ENCODE assay signal across 1 cellular context in the genomic region with DNA sequence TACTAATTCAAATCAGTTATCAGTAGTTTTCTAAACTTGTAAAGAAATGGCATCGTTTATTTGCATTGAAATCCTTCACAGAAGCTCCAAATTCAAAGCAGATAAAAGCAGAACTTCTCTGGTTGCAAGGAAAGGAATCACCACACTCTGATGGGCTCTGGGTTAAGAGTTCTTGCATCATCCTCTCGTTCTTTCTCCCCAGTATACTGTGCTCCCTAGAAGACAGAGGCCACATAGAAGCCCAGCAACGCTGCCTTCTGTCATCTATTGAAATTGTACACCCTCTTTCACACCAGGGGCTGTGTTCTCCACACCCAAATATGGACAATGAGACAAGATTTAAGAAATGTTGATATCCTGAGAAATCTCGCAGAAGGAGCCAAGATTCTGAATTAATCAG.
TF ChIP-seq lines count a peak whose summit lies in the region.

No MANE protein-coding gene starts in this region.

TF ChIP-seq in GM23338, 12 proteins besides CTCF, POLR2A, EP300 and RAD21 (continued from another document):
- TF ChIP-seq, protein P1, sequence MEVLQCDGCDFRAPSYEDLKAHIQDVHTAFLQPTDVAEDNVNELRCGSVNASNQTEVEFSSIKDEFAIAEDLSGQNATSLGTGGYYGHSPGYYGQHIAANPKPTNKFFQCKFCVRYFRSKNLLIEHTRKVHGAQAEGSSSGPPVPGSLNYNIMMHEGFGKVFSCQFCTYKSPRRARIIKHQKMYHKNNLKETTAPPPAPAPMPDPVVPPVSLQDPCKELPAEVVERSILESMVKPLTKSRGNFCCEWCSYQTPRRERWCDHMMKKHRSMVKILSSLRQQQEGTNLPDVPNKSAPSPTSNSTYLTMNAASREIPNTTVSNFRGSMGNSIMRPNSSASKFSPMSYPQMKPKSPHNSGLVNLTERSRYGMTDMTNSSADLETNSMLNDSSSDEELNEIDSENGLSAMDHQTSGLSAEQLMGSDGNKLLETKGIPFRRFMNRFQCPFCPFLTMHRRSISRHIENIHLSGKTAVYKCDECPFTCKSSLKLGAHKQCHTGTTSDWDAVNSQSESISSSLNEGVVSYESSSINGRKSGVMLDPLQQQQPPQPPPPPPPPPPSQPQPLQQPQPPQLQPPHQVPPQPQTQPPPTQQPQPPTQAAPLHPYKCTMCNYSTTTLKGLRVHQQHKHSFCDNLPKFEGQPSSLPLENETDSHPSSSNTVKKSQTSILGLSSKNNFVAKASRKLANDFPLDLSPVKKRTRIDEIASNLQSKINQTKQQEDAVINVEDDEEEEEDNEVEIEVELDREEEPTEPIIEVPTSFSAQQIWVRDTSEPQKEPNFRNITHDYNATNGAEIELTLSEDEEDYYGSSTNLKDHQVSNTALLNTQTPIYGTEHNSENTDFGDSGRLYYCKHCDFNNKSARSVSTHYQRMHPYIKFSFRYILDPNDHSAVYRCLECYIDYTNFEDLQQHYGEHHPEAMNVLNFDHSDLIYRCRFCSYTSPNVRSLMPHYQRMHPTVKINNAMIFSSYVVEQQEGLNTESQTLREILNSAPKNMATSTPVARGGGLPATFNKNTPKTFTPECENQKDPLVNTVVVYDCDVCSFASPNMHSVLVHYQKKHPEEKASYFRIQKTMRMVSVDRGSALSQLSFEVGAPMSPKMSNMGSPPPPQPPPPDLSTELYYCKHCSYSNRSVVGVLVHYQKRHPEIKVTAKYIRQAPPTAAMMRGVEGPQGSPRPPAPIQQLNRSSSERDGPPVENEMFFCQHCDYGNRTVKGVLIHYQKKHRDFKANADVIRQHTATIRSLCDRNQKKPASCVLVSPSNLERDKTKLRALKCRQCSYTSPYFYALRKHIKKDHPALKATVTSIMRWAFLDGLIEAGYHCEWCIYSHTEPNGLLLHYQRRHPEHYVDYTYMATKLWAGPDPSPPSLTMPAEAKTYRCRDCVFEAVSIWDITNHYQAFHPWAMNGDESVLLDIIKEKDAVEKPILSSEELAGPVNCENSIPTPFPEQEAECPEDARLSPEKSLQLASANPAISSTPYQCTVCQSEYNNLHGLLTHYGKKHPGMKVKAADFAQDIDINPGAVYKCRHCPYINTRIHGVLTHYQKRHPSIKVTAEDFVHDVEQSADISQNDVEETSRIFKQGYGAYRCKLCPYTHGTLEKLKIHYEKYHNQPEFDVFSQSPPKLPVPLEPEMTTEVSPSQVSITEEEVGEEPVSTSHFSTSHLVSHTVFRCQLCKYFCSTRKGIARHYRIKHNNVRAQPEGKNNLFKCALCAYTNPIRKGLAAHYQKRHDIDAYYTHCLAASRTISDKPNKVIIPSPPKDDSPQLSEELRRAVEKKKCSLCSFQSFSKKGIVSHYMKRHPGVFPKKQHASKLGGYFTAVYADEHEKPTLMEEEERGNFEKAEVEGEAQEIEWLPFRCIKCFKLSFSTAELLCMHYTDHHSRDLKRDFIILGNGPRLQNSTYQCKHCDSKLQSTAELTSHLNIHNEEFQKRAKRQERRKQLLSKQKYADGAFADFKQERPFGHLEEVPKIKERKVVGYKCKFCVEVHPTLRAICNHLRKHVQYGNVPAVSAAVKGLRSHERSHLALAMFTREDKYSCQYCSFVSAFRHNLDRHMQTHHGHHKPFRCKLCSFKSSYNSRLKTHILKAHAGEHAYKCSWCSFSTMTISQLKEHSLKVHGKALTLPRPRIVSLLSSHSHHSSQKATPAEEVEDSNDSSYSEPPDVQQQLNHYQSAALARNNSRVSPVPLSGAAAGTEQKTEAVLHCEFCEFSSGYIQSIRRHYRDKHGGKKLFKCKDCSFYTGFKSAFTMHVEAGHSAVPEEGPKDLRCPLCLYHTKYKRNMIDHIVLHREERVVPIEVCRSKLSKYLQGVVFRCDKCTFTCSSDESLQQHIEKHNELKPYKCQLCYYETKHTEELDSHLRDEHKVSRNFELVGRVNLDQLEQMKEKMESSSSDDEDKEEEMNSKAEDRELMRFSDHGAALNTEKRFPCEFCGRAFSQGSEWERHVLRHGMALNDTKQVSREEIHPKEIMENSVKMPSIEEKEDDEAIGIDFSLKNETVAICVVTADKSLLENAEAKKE (CRISPR knock-in tag; IDR thresholded peaks at IDR 0.05) = no peak
- TF ChIP-seq POLR2AphosphoS5 (IDR thresholded peaks at IDR 0.05; ENCODE audit: low read depth) (no peak), CREB1 (CRISPR knock-in tag; IDR thresholded peaks at IDR 0.05; ENCODE audit: low read depth) (no peak)
